8 cellular contexts compared by ENCODE assay signal in the genomic region with DNA sequence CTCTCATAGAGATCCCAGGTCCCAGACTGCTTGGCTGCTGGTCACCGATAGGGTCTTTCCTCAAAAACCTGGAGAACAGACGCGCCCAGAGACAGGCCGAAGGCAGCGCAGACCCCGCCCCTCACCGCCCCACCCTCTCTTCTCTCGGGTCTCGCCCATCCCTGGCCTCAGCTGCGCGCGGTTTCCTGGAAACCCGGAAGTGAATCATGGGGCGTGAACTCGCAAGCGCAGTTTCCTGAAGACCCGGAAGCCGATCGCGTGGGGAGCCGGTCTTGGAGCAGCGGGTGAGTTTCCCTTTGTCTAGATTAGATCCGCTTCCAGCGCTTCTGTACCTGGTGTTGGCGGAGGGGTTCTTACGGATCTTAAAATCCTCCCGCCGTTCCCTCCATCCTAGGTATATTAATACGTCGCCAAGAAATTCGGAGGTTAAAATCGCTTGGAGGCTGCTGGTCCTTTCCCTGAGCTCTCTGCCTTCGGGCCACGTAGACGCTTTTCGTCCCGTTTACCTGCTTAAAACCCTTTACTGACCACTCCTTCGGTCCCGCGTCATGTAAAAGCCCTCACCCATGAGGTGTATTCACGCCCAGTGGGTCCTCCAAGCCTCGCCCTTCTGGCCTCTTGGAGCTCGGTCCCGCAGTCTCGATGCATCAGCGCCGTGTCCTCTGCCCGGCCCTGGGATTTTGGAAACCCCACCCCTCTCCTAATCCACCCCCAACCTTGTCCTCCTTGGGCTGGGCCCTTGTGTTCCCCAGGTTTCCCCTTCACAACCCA. TPM values are rescaled to one million over a fixed set of nuclear protein-coding genes. Genes with fewer than 3 reads are reported as not detected.
DNase-seq lines count a peak whose midpoint lies in the region; ATAC-seq and TF ChIP-seq lines count a peak whose summit lies in the region.

A gene (plus strand): TSS at position 230 of the 771 bp plus-strand sequence. CDS start 48,293 bp downstream, outside the sequence.

- peak; percentile 82 for DNase-seq in activated CD4-positive, alpha-beta T cell treated with anti-CD3 and anti-CD28 coated beads, Interleukin-2, amount 10 ng/mL, durations not matched to agents 24 days and 14 days
- peak; percentile 74 for DNase-seq in colonic mucosa
- DNase-seq in left kidney (ENCODE audit: low read depth, low spot score): peak; percentile 99
- peak; percentile 44 to 49 for DNase-seq in stimulated activated CD4-positive, alpha-beta T cell treated with anti-CD3 and anti-CD28 coated beads, Interleukin-2, amount 100 ng/mL, for 48 hours
- no peak for DNase-seq in Karpas-422
- DNase-seq in SHP77 treated with DMSO at 0.1 percent for 48 hours (lab: John Stamatoyannopoulos, UW): no peak

- H3K27me3 Mint-ChIP-seq in activated CD4-positive, alpha-beta T cell treated with anti-CD3 and anti-CD28 coated beads, Interleukin-2, amount 10 ng/mL, durations not matched to agents 24 days and 14 days: no peaks in the 10 kb centered on the region

- H4K20me1 ChIP-seq in Karpas-422 (ENCODE audit: insufficient read depth, low read depth, low read length): no peaks in the 10 kb centered on the region

- H3K9me2 ChIP-seq in Karpas-422 (replicated peaks; ENCODE audit: insufficient read depth, low read length): no peaks in the 10 kb centered on the region

- no peaks in the 10 kb centered on the region for H3K79me2 ChIP-seq in Karpas-422 (ENCODE audit: low read length)

- H3K27ac ChIP-seq in HUES48 (ENCODE audit: low read depth, low read length) (no peak within 1 kb of the TSS), colonic mucosa (no peak within 1 kb of the TSS), Karpas-422 (ENCODE audit: low read length) (no peak within 1 kb of the TSS)

- H3K4me1 ChIP-seq in HUES48 (ENCODE audit: control insufficient read depth, insufficient read depth, low read length): no peaks in the 10 kb centered on the region
- no peaks in the 10 kb centered on the region for H3K4me1 ChIP-seq in colonic mucosa
- H3K4me1 ChIP-seq in Karpas-422 (ENCODE audit: low read length): no peaks in the 10 kb centered on the region

- TF ChIP-seq CTCF in colonic mucosa (IDR thresholded peaks at IDR 0.05): no peak

- no peak within 1 kb of the TSS for H3K27ac Mint-ChIP-seq in activated CD4-positive, alpha-beta T cell treated with anti-CD3 and anti-CD28 coated beads, Interleukin-2, amount 10 ng/mL, durations not matched to agents 24 days and 14 days

- peaks cover 1% of the 10 kb centered on the region for H3K4me1 Mint-ChIP-seq in activated CD4-positive, alpha-beta T cell treated with anti-CD3 and anti-CD28 coated beads, Interleukin-2, amount 10 ng/mL, durations not matched to agents 24 days and 14 days

- H2AFZ ChIP-seq in Karpas-422 (ENCODE audit: low read length): no peak within 1 kb of the TSS

- H3K27me3 ChIP-seq in HUES48 (ENCODE audit: control insufficient read depth, insufficient read depth, low read length) (no peaks in the 10 kb centered on the region), colonic mucosa (no peaks in the 10 kb centered on the region), Karpas-422 (ENCODE audit: low read length) (no peaks in the 10 kb centered on the region; the same call in 1 of the 2 replicates)

- no peak for ATAC-seq in GM21367 (IDR thresholded peaks at IDR 0.05; ENCODE audit: unreplicated experiment)

- H3K4me3 ChIP-seq in HUES48 (ENCODE audit: low read depth, low read length): peak within 1 kb of the TSS; percentile 75
- H3K4me3 ChIP-seq in colonic mucosa: peak within 1 kb of the TSS; percentile 37
- H3K4me3 ChIP-seq in Karpas-422 (ENCODE audit: low read length): no peak within 1 kb of the TSS

- intact Hi-C loops in activated CD4-positive, alpha-beta T cell treated with anti-CD3 and anti-CD28 coated beads, Interleukin-2, amount 10 ng/mL, durations not matched to agents 24 days and 14 days (cut with micrococcal nuclease): no loop called here
- intact Hi-C loops in colonic mucosa (cut with DNase I): no loop called here

- H3K36me3 ChIP-seq in HUES48 (ENCODE audit: control insufficient read depth, insufficient read depth, low read length): peaks cover 8% of the 10 kb centered on the region; the same call in 1 of the 2 replicates
- H3K36me3 ChIP-seq in colonic mucosa: no peaks in the 10 kb centered on the region
- H3K36me3 ChIP-seq in Karpas-422 (ENCODE audit: insufficient read depth, low read length): no peaks in the 10 kb centered on the region; the same call in 1 of the 2 replicates

- H3K9me3 Mint-ChIP-seq in activated CD4-positive, alpha-beta T cell treated with anti-CD3 and anti-CD28 coated beads, Interleukin-2, amount 10 ng/mL, durations not matched to agents 24 days and 14 days: peaks cover 45% of the 10 kb centered on the region

- H3K9me3 ChIP-seq in HUES48 (ENCODE audit: control insufficient read depth, insufficient read depth, low read length) (peaks cover 67% of the 10 kb centered on the region), colonic mucosa (no peaks in the 10 kb centered on the region), Karpas-422 (ENCODE audit: low read length) (peaks cover 16% of the 10 kb centered on the region)

- H3K9ac ChIP-seq in HUES48 (ENCODE audit: low read depth, low read length): peak within 1 kb of the TSS; percentile 61; the same call in 1 of the 2 replicates
- no peak within 1 kb of the TSS for H3K9ac ChIP-seq in colonic mucosa (ENCODE audit: low read depth in 2 of 2, low read length in 2 of 2)
- no peak within 1 kb of the TSS for H3K9ac ChIP-seq in Karpas-422 (ENCODE audit: low read length)

- H3K36me3 Mint-ChIP-seq in activated CD4-positive, alpha-beta T cell treated with anti-CD3 and anti-CD28 coated beads, Interleukin-2, amount 10 ng/mL, durations not matched to agents 24 days and 14 days (ENCODE audit: low read depth): peaks cover 15% of the 10 kb centered on the region

- H3K4me2 ChIP-seq in Karpas-422 (ENCODE audit: low read depth, low read length, poor library complexity, severe bottlenecking): no peak within 1 kb of the TSS

- peak within 1 kb of the TSS; percentile 75 for H3K4me3 Mint-ChIP-seq in activated CD4-positive, alpha-beta T cell treated with anti-CD3 and anti-CD28 coated beads, Interleukin-2, amount 10 ng/mL, durations not matched to agents 24 days and 14 days

RNA-seq across cellular contexts. Expression of the gene that starts here (rescaled TPM):
- 0.12 TPM in 1 of 2 replicates, not detected in the other for total RNA-seq in activated CD4-positive, alpha-beta T cell treated with anti-CD3 and anti-CD28 coated beads, Interleukin-2, amount 10 ng/mL, durations not matched to agents 24 days and 14 days
- total RNA-seq in colonic mucosa: under 1 TPM; 0.27 to 0.40 TPM
- 0.04 TPM in 1 of 2 replicates, not detected in the other for total RNA-seq in Karpas-422 (2014; rRNA removed; shearing (Covaris generic); ENCODE audit: low replicate concordance)

Comparison
In these comparisons a context has a peak if more than half of its experiments do, and no peak if none do; other contexts are left out.
1. Peak in DNase-seq in activated CD4-positive, alpha-beta T cell treated with anti-CD3 and anti-CD28 coated beads, Interleukin-2, amount 10 ng/mL, durations not matched to agents 24 days and 14 days; RNA of the gene not detected or under 1 TPM.
2. Peak in DNase-seq and H3K4me3 ChIP-seq in colonic mucosa; RNA of the gene not detected or under 1 TPM.
3. DNase-seq: peak in left kidney (single experiment) and stimulated activated CD4-positive, alpha-beta T cell treated with anti-CD3 and anti-CD28 coated beads, Interleukin-2, amount 100 ng/mL, for 48 hours (2 of 2); none in Karpas-422 (single experiment) and SHP77 treated with DMSO at 0.1 percent for 48 hours (single experiment).